18 cellular contexts compared by ENCODE assay signal in the genomic region with DNA sequence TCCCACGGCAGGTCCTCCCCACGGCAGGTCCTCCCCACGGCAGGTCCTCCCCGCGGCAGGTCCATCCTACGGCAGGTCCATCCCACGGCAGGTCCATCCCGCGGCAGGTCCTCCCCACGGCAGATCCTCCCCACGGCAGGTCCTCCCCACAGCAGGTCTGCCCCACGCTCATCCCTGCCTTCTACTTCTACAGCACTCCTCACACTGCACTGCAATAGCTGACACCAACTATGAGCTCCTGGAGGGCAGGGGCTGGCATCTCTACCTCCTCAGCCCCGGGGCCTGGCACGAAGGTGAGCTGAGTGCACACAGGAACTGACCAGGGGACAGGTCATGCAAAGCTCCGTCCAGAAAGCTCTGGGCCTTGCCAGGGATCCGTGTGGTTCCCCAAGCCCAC.
"Had no signal": no experiment of that assay in that cellular context is flagged by ENCODE, and none has a peak within 500 bp of the region (broad histone marks: within the 10 kb centered on the region; RNA-seq: fewer than 3 reads in every experiment).

No MANE protein-coding gene starts in this region.

- H3K36me3 ChIP-seq: breast epithelium, transverse colon had no signal

- H3K4me1 ChIP-seq: breast epithelium, pancreas had no signal

- H3K9me3 ChIP-seq: breast epithelium, pancreas, transverse colon had no signal

- H3K27ac ChIP-seq: breast epithelium, hepatocyte had no signal

- DNase-seq: activated CD4-positive, alpha-beta T cell treated with anti-CD3 and anti-CD28 coated beads, Interleukin-2, amount 50 U/mL, for 1 hour; activated CD4-positive, CD25-positive, alpha-beta regulatory T cell; activated CD8-positive, alpha-beta memory T cell treated with anti-CD3 and anti-CD28 coated beads for 24 hours; activated gamma-delta T cell treated with Interleukin-2 at 50 U/mL for 16 hours; erythroblast; islet precursor cell; small intestine; stimulated activated CD4-positive, alpha-beta T cell treated with anti-CD3 and anti-CD28 coated beads, Interleukin-4, amount 100 ng/mL, for 4 hours; stimulated activated CD8-positive, alpha-beta memory T cell treated with anti-CD3 and anti-CD28 coated beads, Interleukin-4, amount 100 ng/mL, for 48 hours; stimulated activated naive CD4-positive, alpha-beta T cell treated with Interleukin-2 at 50 U/mL for 16 hours; transverse colon had no signal

- H3K27me3 Mint-ChIP-seq: activated naive CD8-positive, alpha-beta T cell; memory B cell had no signal

- ATAC-seq: left lobe of liver had no signal

- H3K36me3 Mint-ChIP-seq: activated naive CD8-positive, alpha-beta T cell had no signal

- H3K27me3 ChIP-seq: breast epithelium, hepatocyte, pancreas, transverse colon had no signal

- H3K4me3 Mint-ChIP-seq: activated naive CD8-positive, alpha-beta T cell; memory B cell; T-helper 2 cell treated with Interferon-gamma antibody and Interleukin-4, amounts not matched to agents 5 μg/mL and 100 μg/mL, for 36 hours had no signal

- H3K27ac Mint-ChIP-seq: activated naive CD8-positive, alpha-beta T cell; memory B cell; T-helper 2 cell treated with Interferon-gamma antibody and Interleukin-4, amounts not matched to agents 5 μg/mL and 100 μg/mL, for 36 hours had no signal

- H3K4me3 ChIP-seq: breast epithelium, hepatocyte, pancreas, transverse colon had no signal

- H3K9me3 Mint-ChIP-seq: memory B cell; T-helper 2 cell treated with Interferon-gamma antibody and Interleukin-4, amounts not matched to agents 5 μg/mL and 100 μg/mL, for 36 hours had no signal
